Comparison of ENCODE assay signal across 9 cellular contexts in the genomic region with DNA sequence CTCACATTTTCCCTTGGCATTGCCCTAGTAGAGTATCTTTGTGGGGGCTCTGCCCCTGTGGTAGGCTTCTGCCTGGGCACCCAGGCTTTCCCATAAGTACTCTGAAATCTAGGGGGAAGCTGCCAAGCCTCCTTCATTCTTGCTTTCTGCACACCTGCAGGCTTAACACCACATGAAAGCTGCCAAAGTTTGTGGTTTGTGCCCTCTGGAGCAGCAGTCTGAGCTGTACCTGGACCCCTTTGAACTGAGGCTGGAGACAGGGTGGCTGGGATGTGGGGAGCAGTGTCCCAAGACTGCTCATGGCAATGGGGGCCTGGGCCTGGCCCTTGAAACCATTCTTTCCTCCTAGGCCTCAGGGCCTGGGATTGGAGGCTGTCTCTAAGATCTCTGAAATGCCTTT. TPM values are rescaled to one million over a fixed set of nuclear protein-coding genes. Genes with fewer than 3 reads are reported as not detected.
"Had no signal": no experiment of that assay in that cellular context is flagged by ENCODE, and none has a peak within 500 bp of the region (broad histone marks: within the 10 kb centered on the region; RNA-seq: fewer than 3 reads in every experiment).

No MANE protein-coding gene starts in this region.

- ATAC-seq: HCT116 had no signal

- H3K27ac ChIP-seq: GM23248 had no signal

- H3K4me3 ChIP-seq: GM23248, HAP-1 had no signal

- DNase-seq: GM23248, GOT3, H7, IMR-90, KG1 had no signal

- FAIRE-seq: HTR-8/SVneo had no signal

- H3K9me3 ChIP-seq: HAP-1 had no signal

- H2AFZ ChIP-seq: GM23248 had no signal

- H3K4me1 ChIP-seq: HAP-1 had no signal

- H3K9ac ChIP-seq: GM23248 had no signal

- H3K36me3 ChIP-seq: HAP-1 had no signal

RNA-seq across cellular contexts. Expression of gene TMEM273, which starts 35.0 kb away (rescaled TPM):
- total RNA-seq: GM23248, H7, HT-29, IMR-90 had no signal
- polyA plus RNA-seq: GM23248, IMR-90 had no signal
